8 cellular contexts compared by ENCODE assay signal in the genomic region with DNA sequence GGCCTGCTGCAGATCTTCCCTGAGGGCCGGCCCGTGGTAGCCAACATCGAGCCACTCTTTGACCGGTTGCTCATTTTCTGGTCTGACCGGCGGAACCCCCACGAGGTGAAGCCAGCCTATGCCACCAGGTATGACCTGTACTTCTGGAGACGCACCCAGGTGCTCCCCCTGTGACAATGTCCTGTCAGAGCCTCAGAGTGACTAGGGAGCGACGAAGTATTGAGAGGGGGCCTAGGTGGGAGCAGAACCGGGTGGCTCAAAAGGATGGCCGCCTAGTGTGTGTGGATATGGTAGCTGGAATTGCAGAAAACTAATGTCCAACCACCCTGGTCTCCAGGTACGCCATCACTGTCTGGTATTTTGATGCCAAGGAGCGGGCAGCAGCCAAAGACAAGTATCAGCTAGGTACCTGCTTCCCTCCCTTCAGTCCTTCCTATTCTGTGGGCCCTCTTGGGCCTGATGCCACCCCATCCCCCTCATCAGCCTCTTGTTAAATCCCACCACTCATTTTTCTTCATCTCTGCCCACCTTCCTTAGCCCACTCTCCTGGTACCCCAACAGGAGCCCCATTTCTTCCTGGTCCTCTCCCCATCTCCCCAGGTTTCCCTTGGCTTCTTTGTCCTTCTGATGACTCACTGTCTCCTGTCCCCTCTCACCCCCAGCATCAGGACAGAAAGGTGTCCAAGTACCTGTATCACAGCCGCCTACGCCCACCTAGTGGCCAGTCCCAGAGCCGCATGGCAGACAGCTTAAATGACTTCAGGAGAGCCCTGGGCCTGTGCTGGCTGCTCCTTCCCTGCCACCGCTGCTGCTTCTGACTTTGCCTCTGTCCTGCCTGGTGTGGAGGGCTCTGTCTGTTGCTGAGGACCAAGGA. TPM values are rescaled to one million over a fixed set of nuclear protein-coding genes. Genes with fewer than 3 reads are reported as not detected.
DNase-seq lines count a peak whose midpoint lies in the region; ATAC-seq and TF ChIP-seq lines count a peak whose summit lies in the region.

No MANE protein-coding gene starts in this region.

- H3K9me3 ChIP-seq in Peyer's patch (no peaks in the 10 kb centered on the region), esophagus muscularis mucosa (no peaks in the 10 kb centered on the region)

- DNase-seq in NCI-H82 (lab: John Stamatoyannopoulos, UW) = peak; percentile 24
- DNase-seq in NCI-H82 treated with DMSO at 0.1 percent for 48 hours (lab: John Stamatoyannopoulos, UW; ENCODE audit: unreplicated experiment) = no peak
- no peak for DNase-seq in Peyer's patch
- no peak for DNase-seq in esophagus muscularis mucosa (ENCODE audit: extremely low spot score)
- DNase-seq in GM03348 (ENCODE audit: low spot score) = no peak

- H3K4me3 ChIP-seq in Peyer's patch (peak overlapping the region in 2 of 4 donors; percentile 1 to 9), esophagus muscularis mucosa (peak overlapping the region in 3 of 4 donors; percentile 10 to 43 (median 17)), skin epidermis (no peak overlapping the region)

- TF ChIP-seq CTCF in Peyer's patch (IDR thresholded peaks at IDR 0.05) (peak in 3 of 6 experiments; percentile 33 to 41 (median 35)), esophagus muscularis mucosa (IDR thresholded peaks at IDR 0.05) (peak in 1 of 3 experiments; percentile 18)

- no peak for TF ChIP-seq POLR2A in Peyer's patch (IDR thresholded peaks at IDR 0.05)
- no peak for TF ChIP-seq POLR2A in esophagus muscularis mucosa (IDR thresholded peaks at IDR 0.05; ENCODE audit: low read depth)

- no peak for TF ChIP-seq EP300 in esophagus muscularis mucosa (IDR thresholded peaks at IDR 0.05)

- H3K4me1 ChIP-seq in Peyer's patch (peaks cover 14 to 88% (median 48%) of the 10 kb centered on the region in 4 donors), esophagus muscularis mucosa (peaks cover 91 to 95% (median 92%) of the 10 kb centered on the region in 4 donors)

- intact Hi-C loops in esophagus muscularis mucosa (cut with DNase I) = no loop called here

- H3K27me3 ChIP-seq in Peyer's patch (no peaks in the 10 kb centered on the region), esophagus muscularis mucosa (no peaks in the 10 kb centered on the region)

- H3K36me3 ChIP-seq in Peyer's patch = peaks cover 0 to 22% (median 0%) of the 10 kb centered on the region in 3 donors
- peaks cover 5 to 39% (median 32%) of the 10 kb centered on the region in 4 donors for H3K36me3 ChIP-seq in esophagus muscularis mucosa

- peak overlapping the region; percentile 5 to 98 (median 74) for H3K27ac ChIP-seq in Peyer's patch
- H3K27ac ChIP-seq in esophagus muscularis mucosa (replicated peaks in 1 of 4) = peak overlapping the region; percentile 78 to 99 (median 96)
- H3K27ac ChIP-seq in skin epidermis = peak overlapping the region in 14 of 21 experiments; percentile 4 to 98 (median 70)

- ATAC-seq in HG02973 (IDR thresholded peaks at IDR 0.05; ENCODE audit: unreplicated experiment) = no peak
- ATAC-seq in GM21825 (IDR thresholded peaks at IDR 0.05; ENCODE audit: unreplicated experiment) = no peak

- WGBS in esophagus muscularis mucosa = 69% methylated on average over 18 of the region's 18 CpGs

RNA-seq across cellular contexts. Expression of gene EGLN2, which starts 8.4 kb away (rescaled TPM):
- total RNA-seq in Peyer's patch (10 to 100 TPM; 75.8 to 96.6 (median 88.1) TPM), esophagus muscularis mucosa (100 to 1,000 TPM in 2 of 4 donors, 10 to 100 TPM in 2; 93.1 to 131 (median 101) TPM)

RNA-seq across cellular contexts. Expression of gene RAB4B, which starts 29.3 kb away (rescaled TPM):
- total RNA-seq in Peyer's patch (10 to 100 TPM; 14.9 to 71.2 (median 51.3) TPM), esophagus muscularis mucosa (10 to 100 TPM; 22.9 to 26.6 (median 23.2) TPM)

RNA-seq across cellular contexts. Expression of gene MIA, which starts 32.1 kb away (rescaled TPM):
- total RNA-seq in Peyer's patch (1 to 10 TPM in 1 of 4 donors, not detected in 3; 4.0 TPM), esophagus muscularis mucosa (1 to 10 TPM; 2.1 to 4.1 (median 2.7) TPM)

RNA-seq across cellular contexts. Expression of gene CYP2A6, which starts 42.9 kb away (rescaled TPM):
- not detected for total RNA-seq in Peyer's patch
- not detected for total RNA-seq in esophagus muscularis mucosa

RNA-seq across cellular contexts. Expression of gene SNRPA, which starts 56.4 kb away (rescaled TPM):
- total RNA-seq in Peyer's patch = 100 to 1,000 TPM in 1 of 4 donors, 10 to 100 TPM in 3; 44.5 to 104 (median 72.1) TPM
- 10 to 100 TPM; 47.3 to 69.1 (median 57.6) TPM for total RNA-seq in esophagus muscularis mucosa

Comparison
In these comparisons a context has a peak if more than half of its experiments do, and no peak if none do; other contexts are left out.
1. H3K4me3 ChIP-seq: peak in esophagus muscularis mucosa (3 of 4); none in skin epidermis (0 of 7).
2. Peak in every context shown above with its lines, with median percentiles within 50 percentile points of each other: H3K27ac ChIP-seq.